Comparison of ENCODE assay signal across 8 cellular contexts in the genomic region with DNA sequence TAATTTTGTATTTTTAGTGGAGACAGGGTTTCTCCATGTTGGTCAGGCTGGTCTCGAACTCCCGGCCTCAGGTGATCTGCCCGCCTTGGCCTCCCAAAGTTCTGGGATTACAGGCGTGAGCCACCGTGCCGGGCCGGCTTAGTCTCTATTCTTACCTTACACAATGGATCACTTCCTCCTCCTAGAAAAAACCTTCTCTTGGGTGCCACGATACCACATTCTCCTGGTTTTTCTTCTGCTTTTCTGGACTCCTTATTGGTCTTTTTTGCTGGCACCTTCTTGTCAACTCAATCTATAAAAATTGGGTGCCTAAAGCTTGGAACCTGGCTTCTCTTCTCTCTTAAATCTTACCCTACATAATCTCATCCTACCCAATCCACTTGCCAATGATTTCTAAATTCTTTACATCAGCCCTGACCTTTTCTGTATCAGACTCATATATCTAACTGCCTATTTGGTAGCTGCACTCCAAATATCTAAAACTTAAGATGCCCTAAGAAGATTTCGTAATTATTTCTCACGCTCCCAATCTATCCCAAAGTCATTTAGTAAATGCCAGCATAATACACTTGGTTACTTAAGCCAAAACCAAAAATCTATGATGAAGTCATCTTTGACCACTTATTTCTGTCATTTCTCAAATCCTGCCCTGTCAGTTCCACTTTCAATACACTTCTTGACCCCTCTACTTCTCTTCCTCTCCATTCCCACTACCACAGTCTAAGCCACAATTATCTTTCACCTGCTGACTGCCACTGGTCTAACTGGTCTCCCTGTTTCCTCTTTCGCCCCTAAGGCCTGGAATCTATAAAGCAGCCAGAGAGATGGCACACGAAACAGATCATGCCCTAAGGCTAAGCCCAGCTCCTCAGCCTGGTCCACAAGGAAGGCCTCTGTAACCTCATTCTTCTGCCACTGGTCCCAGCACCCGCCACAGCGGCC. TPM values are rescaled to one million over a fixed set of nuclear protein-coding genes. Genes with fewer than 3 reads are reported as not detected.
DNase-seq lines count a peak whose midpoint lies in the region; ATAC-seq and TF ChIP-seq lines count a peak whose summit lies in the region.

No MANE protein-coding gene starts in this region.

- intact Hi-C loops in esophagus squamous epithelium (cut with DNase I), result no loop called here
- intact Hi-C loops in gastrocnemius medialis (cut with DNase I; ENCODE audit: low total_unique reads), result no loop called here

- H3K36me3 ChIP-seq in BJ (ENCODE audit: control insufficient read depth, insufficient read depth, low read length) (peaks cover 16% of the 10 kb centered on the region), esophagus squamous epithelium (peaks cover 8 to 46% (median 27%) of the 10 kb centered on the region in 3 donors), gastrocnemius medialis (peaks cover 0 to 27% of the 10 kb centered on the region in 2 donors)

- DNase-seq in BJ (ENCODE audit: low read depth) (no peak), OCI-M1 (lab: John Stamatoyannopoulos, UW) (peak; percentile 49), esophagus squamous epithelium (lab: John Stamatoyannopoulos, UW) (no peak), gastrocnemius medialis (no peak), NCI-H2029 treated with DMSO at 0.1 percent for 48 hours (lab: John Stamatoyannopoulos, UW) (no peak), iPS-NIHi7 (ENCODE audit: extremely low spot score) (no peak), DMS 273 treated with DMSO at 0.1 percent for 48 hours (lab: John Stamatoyannopoulos, UW) (no peak)

- H3K27me3 ChIP-seq in BJ (ENCODE audit: control insufficient read depth, insufficient read depth, low read length) (no peaks in the 10 kb centered on the region), esophagus squamous epithelium (no peaks in the 10 kb centered on the region), gastrocnemius medialis (no peaks in the 10 kb centered on the region)

- CTCF ChIA-PET in BJ (lab: Yijun Ruan, JAX), result interaction anchor here (0.9 to 3.5 kb wide), 8 partner anchors 8 to 393 kb away, joined by 3 to 17 read pairs (median 4); a partner anchor contains a TSS

- H3K4me1 ChIP-seq in esophagus squamous epithelium (peaks cover 8 to 68% (median 37%) of the 10 kb centered on the region in 3 donors), gastrocnemius medialis (peaks cover 53 to 57% of the 10 kb centered on the region in 2 donors)

- ATAC-seq in GM21737 (IDR thresholded peaks at IDR 0.05; ENCODE audit: unreplicated experiment) (peak; percentile 4), gastrocnemius medialis (no peak)

- H3K9me3 ChIP-seq in esophagus squamous epithelium (no peaks in the 10 kb centered on the region), gastrocnemius medialis (no peaks in the 10 kb centered on the region)

- POLR2A ChIA-PET in BJ (lab: Charles Lee), result interaction anchor here (0.5 to 1.5 kb wide), 3 partner anchors 18 to 43 kb away, joined by 3 to 6 read pairs (median 4); a partner anchor contains a TSS

- in situ Hi-C loops in gastrocnemius medialis (cut with MboI; ENCODE audit: low sequenced_read_pairs in 4 of 4), result no loop called here

- TF ChIP-seq POLR2A in esophagus squamous epithelium (IDR thresholded peaks at IDR 0.05), result no peak
- TF ChIP-seq POLR2A in gastrocnemius medialis (IDR thresholded peaks at IDR 0.05), result no peak

- TF ChIP-seq CTCF in BJ (IDR thresholded peaks at IDR 0.05; ENCODE audit: insufficient read depth, low read depth, low read length) (no peak), esophagus squamous epithelium (IDR thresholded peaks at IDR 0.05) (no peak), gastrocnemius medialis (IDR thresholded peaks at IDR 0.05 in 4 of 5, conservative IDR thresholded peaks at IDR 0.05 in 1 of 5) (no peak)

- H3K27ac ChIP-seq in esophagus squamous epithelium (peak overlapping the region; percentile 96 to 100 (median 98)), gastrocnemius medialis (peak overlapping the region; percentile 94 to 100 (median 98))

- 40 to 51% methylated on average over 13 to 14 of the region's 14 CpGs for WGBS in esophagus squamous epithelium, 2 donors

- H3K4me3 ChIP-seq in BJ (ENCODE audit: low read depth, low read length) (peak overlapping the region; percentile 95), esophagus squamous epithelium (peak overlapping the region; percentile 91 to 100 (median 92)), gastrocnemius medialis (peak overlapping the region; percentile 87 to 100 (median 93))

RNA-seq across cellular contexts. Expression of a gene that starts 43.2 kb away (rescaled TPM):
- polyA plus RNA-seq in BJ (2011; rRNA removed), result 46.8 and 62.2 TPM in 2 replicates
- polyA minus RNA-seq in BJ (2011; rRNA and poly(A)+ RNA removed), result 49.3 and 61.5 TPM in 2 replicates
- total RNA-seq in esophagus squamous epithelium, result 10 to 100 TPM; 27.5 to 38.0 (median 37.0) TPM
- 10 to 100 TPM; 47.6 to 67.5 (median 53.6) TPM for total RNA-seq in gastrocnemius medialis

RNA-seq across cellular contexts. Expression of a gene that starts 54.9 kb away (rescaled TPM):
- not detected in 2 replicates for polyA plus RNA-seq in BJ (2011; rRNA removed)
- polyA minus RNA-seq in BJ (2011; rRNA and poly(A)+ RNA removed), result not detected in 2 replicates
- 1 to 10 TPM in 2 of 4 donors, under 1 TPM in 2; 0.11 to 2.3 (median 0.76) TPM for total RNA-seq in esophagus squamous epithelium
- total RNA-seq in gastrocnemius medialis, result 1 to 10 TPM in 1 of 4 donors, under 1 TPM in 3; 0.26 to 1.2 (median 0.35) TPM
